Comparison of ENCODE assay signal across 1 cellular context in genomic region chr13:92188574-92188973, GRCh38.
TF ChIP-seq lines count a peak whose summit lies in the region.

No MANE protein-coding gene starts in this region.

TF ChIP-seq in GM23338, 12 proteins besides CTCF, POLR2A, EP300 and RAD21 (continued from another document):
- TF ChIP-seq, protein P1, sequence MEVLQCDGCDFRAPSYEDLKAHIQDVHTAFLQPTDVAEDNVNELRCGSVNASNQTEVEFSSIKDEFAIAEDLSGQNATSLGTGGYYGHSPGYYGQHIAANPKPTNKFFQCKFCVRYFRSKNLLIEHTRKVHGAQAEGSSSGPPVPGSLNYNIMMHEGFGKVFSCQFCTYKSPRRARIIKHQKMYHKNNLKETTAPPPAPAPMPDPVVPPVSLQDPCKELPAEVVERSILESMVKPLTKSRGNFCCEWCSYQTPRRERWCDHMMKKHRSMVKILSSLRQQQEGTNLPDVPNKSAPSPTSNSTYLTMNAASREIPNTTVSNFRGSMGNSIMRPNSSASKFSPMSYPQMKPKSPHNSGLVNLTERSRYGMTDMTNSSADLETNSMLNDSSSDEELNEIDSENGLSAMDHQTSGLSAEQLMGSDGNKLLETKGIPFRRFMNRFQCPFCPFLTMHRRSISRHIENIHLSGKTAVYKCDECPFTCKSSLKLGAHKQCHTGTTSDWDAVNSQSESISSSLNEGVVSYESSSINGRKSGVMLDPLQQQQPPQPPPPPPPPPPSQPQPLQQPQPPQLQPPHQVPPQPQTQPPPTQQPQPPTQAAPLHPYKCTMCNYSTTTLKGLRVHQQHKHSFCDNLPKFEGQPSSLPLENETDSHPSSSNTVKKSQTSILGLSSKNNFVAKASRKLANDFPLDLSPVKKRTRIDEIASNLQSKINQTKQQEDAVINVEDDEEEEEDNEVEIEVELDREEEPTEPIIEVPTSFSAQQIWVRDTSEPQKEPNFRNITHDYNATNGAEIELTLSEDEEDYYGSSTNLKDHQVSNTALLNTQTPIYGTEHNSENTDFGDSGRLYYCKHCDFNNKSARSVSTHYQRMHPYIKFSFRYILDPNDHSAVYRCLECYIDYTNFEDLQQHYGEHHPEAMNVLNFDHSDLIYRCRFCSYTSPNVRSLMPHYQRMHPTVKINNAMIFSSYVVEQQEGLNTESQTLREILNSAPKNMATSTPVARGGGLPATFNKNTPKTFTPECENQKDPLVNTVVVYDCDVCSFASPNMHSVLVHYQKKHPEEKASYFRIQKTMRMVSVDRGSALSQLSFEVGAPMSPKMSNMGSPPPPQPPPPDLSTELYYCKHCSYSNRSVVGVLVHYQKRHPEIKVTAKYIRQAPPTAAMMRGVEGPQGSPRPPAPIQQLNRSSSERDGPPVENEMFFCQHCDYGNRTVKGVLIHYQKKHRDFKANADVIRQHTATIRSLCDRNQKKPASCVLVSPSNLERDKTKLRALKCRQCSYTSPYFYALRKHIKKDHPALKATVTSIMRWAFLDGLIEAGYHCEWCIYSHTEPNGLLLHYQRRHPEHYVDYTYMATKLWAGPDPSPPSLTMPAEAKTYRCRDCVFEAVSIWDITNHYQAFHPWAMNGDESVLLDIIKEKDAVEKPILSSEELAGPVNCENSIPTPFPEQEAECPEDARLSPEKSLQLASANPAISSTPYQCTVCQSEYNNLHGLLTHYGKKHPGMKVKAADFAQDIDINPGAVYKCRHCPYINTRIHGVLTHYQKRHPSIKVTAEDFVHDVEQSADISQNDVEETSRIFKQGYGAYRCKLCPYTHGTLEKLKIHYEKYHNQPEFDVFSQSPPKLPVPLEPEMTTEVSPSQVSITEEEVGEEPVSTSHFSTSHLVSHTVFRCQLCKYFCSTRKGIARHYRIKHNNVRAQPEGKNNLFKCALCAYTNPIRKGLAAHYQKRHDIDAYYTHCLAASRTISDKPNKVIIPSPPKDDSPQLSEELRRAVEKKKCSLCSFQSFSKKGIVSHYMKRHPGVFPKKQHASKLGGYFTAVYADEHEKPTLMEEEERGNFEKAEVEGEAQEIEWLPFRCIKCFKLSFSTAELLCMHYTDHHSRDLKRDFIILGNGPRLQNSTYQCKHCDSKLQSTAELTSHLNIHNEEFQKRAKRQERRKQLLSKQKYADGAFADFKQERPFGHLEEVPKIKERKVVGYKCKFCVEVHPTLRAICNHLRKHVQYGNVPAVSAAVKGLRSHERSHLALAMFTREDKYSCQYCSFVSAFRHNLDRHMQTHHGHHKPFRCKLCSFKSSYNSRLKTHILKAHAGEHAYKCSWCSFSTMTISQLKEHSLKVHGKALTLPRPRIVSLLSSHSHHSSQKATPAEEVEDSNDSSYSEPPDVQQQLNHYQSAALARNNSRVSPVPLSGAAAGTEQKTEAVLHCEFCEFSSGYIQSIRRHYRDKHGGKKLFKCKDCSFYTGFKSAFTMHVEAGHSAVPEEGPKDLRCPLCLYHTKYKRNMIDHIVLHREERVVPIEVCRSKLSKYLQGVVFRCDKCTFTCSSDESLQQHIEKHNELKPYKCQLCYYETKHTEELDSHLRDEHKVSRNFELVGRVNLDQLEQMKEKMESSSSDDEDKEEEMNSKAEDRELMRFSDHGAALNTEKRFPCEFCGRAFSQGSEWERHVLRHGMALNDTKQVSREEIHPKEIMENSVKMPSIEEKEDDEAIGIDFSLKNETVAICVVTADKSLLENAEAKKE (CRISPR knock-in tag; IDR thresholded peaks at IDR 0.05): no peak
- TF ChIP-seq ZNF331 (CRISPR knock-in tag; IDR thresholded peaks at IDR 0.05; ENCODE audit: low read depth) (no peak), NANOG (IDR thresholded peaks at IDR 0.05; ENCODE audit: borderline replicate concordance) (no peak), ZNF114 (CRISPR knock-in tag; IDR thresholded peaks at IDR 0.05) (no peak), EZH2 (IDR thresholded peaks at IDR 0.05; ENCODE audit: low read depth, unreplicated experiment) (no peak), EZH2phosphoT487 (IDR thresholded peaks at IDR 0.05; ENCODE audit: unreplicated experiment) (no peak), CREB1 (CRISPR knock-in tag; IDR thresholded peaks at IDR 0.05; ENCODE audit: low read depth) (no peak), JUNB (IDR thresholded peaks at IDR 0.05; ENCODE audit: unreplicated experiment) (no peak)
- TF ChIP-seq, protein P2, sequence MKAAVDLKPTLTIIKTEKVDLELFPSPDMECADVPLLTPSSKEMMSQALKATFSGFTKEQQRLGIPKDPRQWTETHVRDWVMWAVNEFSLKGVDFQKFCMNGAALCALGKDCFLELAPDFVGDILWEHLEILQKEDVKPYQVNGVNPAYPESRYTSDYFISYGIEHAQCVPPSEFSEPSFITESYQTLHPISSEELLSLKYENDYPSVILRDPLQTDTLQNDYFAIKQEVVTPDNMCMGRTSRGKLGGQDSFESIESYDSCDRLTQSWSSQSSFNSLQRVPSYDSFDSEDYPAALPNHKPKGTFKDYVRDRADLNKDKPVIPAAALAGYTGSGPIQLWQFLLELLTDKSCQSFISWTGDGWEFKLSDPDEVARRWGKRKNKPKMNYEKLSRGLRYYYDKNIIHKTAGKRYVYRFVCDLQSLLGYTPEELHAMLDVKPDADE (IDR thresholded peaks at IDR 0.05): no peak
- TF ChIP-seq, protein P3, sequence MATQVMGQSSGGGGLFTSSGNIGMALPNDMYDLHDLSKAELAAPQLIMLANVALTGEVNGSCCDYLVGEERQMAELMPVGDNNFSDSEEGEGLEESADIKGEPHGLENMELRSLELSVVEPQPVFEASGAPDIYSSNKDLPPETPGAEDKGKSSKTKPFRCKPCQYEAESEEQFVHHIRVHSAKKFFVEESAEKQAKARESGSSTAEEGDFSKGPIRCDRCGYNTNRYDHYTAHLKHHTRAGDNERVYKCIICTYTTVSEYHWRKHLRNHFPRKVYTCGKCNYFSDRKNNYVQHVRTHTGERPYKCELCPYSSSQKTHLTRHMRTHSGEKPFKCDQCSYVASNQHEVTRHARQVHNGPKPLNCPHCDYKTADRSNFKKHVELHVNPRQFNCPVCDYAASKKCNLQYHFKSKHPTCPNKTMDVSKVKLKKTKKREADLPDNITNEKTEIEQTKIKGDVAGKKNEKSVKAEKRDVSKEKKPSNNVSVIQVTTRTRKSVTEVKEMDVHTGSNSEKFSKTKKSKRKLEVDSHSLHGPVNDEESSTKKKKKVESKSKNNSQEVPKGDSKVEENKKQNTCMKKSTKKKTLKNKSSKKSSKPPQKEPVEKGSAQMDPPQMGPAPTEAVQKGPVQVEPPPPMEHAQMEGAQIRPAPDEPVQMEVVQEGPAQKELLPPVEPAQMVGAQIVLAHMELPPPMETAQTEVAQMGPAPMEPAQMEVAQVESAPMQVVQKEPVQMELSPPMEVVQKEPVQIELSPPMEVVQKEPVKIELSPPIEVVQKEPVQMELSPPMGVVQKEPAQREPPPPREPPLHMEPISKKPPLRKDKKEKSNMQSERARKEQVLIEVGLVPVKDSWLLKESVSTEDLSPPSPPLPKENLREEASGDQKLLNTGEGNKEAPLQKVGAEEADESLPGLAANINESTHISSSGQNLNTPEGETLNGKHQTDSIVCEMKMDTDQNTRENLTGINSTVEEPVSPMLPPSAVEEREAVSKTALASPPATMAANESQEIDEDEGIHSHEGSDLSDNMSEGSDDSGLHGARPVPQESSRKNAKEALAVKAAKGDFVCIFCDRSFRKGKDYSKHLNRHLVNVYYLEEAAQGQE (IDR thresholded peaks at IDR 0.05; ENCODE audit: unreplicated experiment): no peak
TF ChIP-seq in GM23338: peak in this region for 0.
